ENCODE assay signal across 16 cellular contexts in genomic region chr9:89609426-89610006, GRCh38. TPM values are rescaled to one million over a fixed set of nuclear protein-coding genes. Genes with fewer than 3 reads are reported as not detected.
DNase-seq lines count a peak whose midpoint lies in the region; ATAC-seq and TF ChIP-seq lines count a peak whose summit lies in the region.
"Had no signal": no experiment of that assay in that cellular context is flagged by ENCODE, and none has a peak within 500 bp of the region (broad histone marks: within the 10 kb centered on the region; RNA-seq: fewer than 3 reads in every experiment).

No MANE protein-coding gene starts in this region.

- POLR2A ChIA-PET in activated naive CD8-positive, alpha-beta T cell treated with anti-CD3 and anti-CD28 coated beads, Interleukin-2, amount 10 ng/mL, durations not matched to agents 7 days and 5 days (lab: Charles Lee): interaction anchor here (0.5 to 1.1 kb wide), 2 partner anchors 75 to 134 kb away, joined by 4 read pairs; no protein-coding TSS in a partner anchor

- H3K27me3 ChIP-seq in RWPE2 (ENCODE audit: insufficient read depth, poor library complexity, severe bottlenecking): peaks cover 3% of the 10 kb centered on the region
- H3K27me3 ChIP-seq in upper lobe of right lung: no peaks in the 10 kb centered on the region

- DNase-seq in activated naive CD8-positive, alpha-beta T cell treated with anti-CD3 and anti-CD28 coated beads, Interleukin-2, amount 10 ng/mL, durations not matched to agents 7 days and 5 days: peak; percentile 5
- DNase-seq in activated naive CD8-positive, alpha-beta T cell treated with anti-CD3 and anti-CD28 coated beads for 36 hours: no peak
- DNase-seq in RWPE2 (ENCODE audit: low spot score) (peak; percentile 19), myocyte (ENCODE audit: low read depth) (peak; percentile 43), upper lobe of right lung (peak; percentile 10), cerebellum (ENCODE audit: low spot score) (no peak)
- DNase-seq in activated CD4-positive, alpha-beta T cell treated with anti-CD3 and anti-CD28 coated beads, Interleukin-2, amount 10 ng/mL, durations not matched to agents 24 days and 14 days: no peak
- DNase-seq: 8988T; AML-193; Caco-2; CD8-positive, alpha-beta memory T cell; DND-41; GF-D8 had no signal

- H3K4me3 Mint-ChIP-seq in activated naive CD8-positive, alpha-beta T cell treated with anti-CD3 and anti-CD28 coated beads, Interleukin-2, amount 10 ng/mL, durations not matched to agents 7 days and 5 days: no peak overlapping the region
- no peak overlapping the region for H3K4me3 Mint-ChIP-seq in activated naive CD8-positive, alpha-beta T cell treated with anti-CD3 and anti-CD28 coated beads for 36 hours
- no peak overlapping the region for H3K4me3 Mint-ChIP-seq in activated CD4-positive, alpha-beta T cell treated with anti-CD3 and anti-CD28 coated beads, Interleukin-2, amount 10 ng/mL, durations not matched to agents 24 days and 14 days
- H3K4me3 Mint-ChIP-seq: CD8-positive, alpha-beta memory T cell had no signal

- intact Hi-C loops in upper lobe of right lung (cut with DNase I): no loop called here
- intact Hi-C loops in activated CD4-positive, alpha-beta T cell treated with anti-CD3 and anti-CD28 coated beads, Interleukin-2, amount 10 ng/mL, durations not matched to agents 24 days and 14 days (cut with micrococcal nuclease): loop anchor here (5.0 kb wide), 1 partner anchor 187 kb away; no protein-coding TSS in a partner anchor

- no peak for TF ChIP-seq CTCF in RWPE2 (IDR thresholded peaks at IDR 0.05; ENCODE audit: poor library complexity, severe bottlenecking)
- no peak for TF ChIP-seq CTCF in upper lobe of right lung (IDR thresholded peaks at IDR 0.05)

- H3K27ac ChIP-seq in RWPE2 (ENCODE audit: poor library complexity, severe bottlenecking) (no peak overlapping the region), upper lobe of right lung (no peak overlapping the region)
- H3K27ac ChIP-seq: BLaER1, HL-60 had no signal

- H3K4me3 ChIP-seq in RWPE2 (ENCODE audit: severe bottlenecking): no peak overlapping the region
- no peak overlapping the region for H3K4me3 ChIP-seq in upper lobe of right lung
- H3K4me3 ChIP-seq: BLaER1 had no signal

- no peak overlapping the region for H3K27ac Mint-ChIP-seq in activated naive CD8-positive, alpha-beta T cell treated with anti-CD3 and anti-CD28 coated beads, Interleukin-2, amount 10 ng/mL, durations not matched to agents 7 days and 5 days
- no peak overlapping the region for H3K27ac Mint-ChIP-seq in activated naive CD8-positive, alpha-beta T cell treated with anti-CD3 and anti-CD28 coated beads for 36 hours
- no peak overlapping the region for H3K27ac Mint-ChIP-seq in activated CD4-positive, alpha-beta T cell treated with anti-CD3 and anti-CD28 coated beads, Interleukin-2, amount 10 ng/mL, durations not matched to agents 24 days and 14 days
- H3K27ac Mint-ChIP-seq: CD8-positive, alpha-beta memory T cell had no signal

- peaks cover 12% of the 10 kb centered on the region for H3K36me3 Mint-ChIP-seq in activated naive CD8-positive, alpha-beta T cell treated with anti-CD3 and anti-CD28 coated beads, Interleukin-2, amount 10 ng/mL, durations not matched to agents 7 days and 5 days
- no peaks in the 10 kb centered on the region for H3K36me3 Mint-ChIP-seq in activated naive CD8-positive, alpha-beta T cell treated with anti-CD3 and anti-CD28 coated beads for 36 hours
- H3K36me3 Mint-ChIP-seq in activated CD4-positive, alpha-beta T cell treated with anti-CD3 and anti-CD28 coated beads, Interleukin-2, amount 10 ng/mL, durations not matched to agents 24 days and 14 days (ENCODE audit: low read depth): peaks cover 21% of the 10 kb centered on the region
- H3K36me3 Mint-ChIP-seq: CD8-positive, alpha-beta memory T cell had no signal

- H3K4me1 ChIP-seq in RWPE2 (ENCODE audit: insufficient read depth, poor library complexity, severe bottlenecking) (peaks cover 9% of the 10 kb centered on the region), upper lobe of right lung (peaks cover 14% of the 10 kb centered on the region)

- peaks cover 18% of the 10 kb centered on the region for H3K4me1 Mint-ChIP-seq in activated naive CD8-positive, alpha-beta T cell treated with anti-CD3 and anti-CD28 coated beads, Interleukin-2, amount 10 ng/mL, durations not matched to agents 7 days and 5 days
- H3K4me1 Mint-ChIP-seq in activated naive CD8-positive, alpha-beta T cell treated with anti-CD3 and anti-CD28 coated beads for 36 hours: peaks cover 28% of the 10 kb centered on the region
- H3K4me1 Mint-ChIP-seq in activated CD4-positive, alpha-beta T cell treated with anti-CD3 and anti-CD28 coated beads, Interleukin-2, amount 10 ng/mL, durations not matched to agents 24 days and 14 days: peaks cover 37% of the 10 kb centered on the region

- no peaks in the 10 kb centered on the region for H3K36me3 ChIP-seq in RWPE2 (ENCODE audit: low read depth)
- no peaks in the 10 kb centered on the region for H3K36me3 ChIP-seq in upper lobe of right lung
- H3K36me3 ChIP-seq: BLaER1 had no signal

- H3K9me3 ChIP-seq in RWPE2 (ENCODE audit: severe bottlenecking) (no peaks in the 10 kb centered on the region), upper lobe of right lung (no peaks in the 10 kb centered on the region)
- H3K9me3 ChIP-seq: Caco-2 had no signal

- peaks cover 2% of the 10 kb centered on the region for H3K9me3 Mint-ChIP-seq in activated naive CD8-positive, alpha-beta T cell treated with anti-CD3 and anti-CD28 coated beads, Interleukin-2, amount 10 ng/mL, durations not matched to agents 7 days and 5 days
- H3K9me3 Mint-ChIP-seq in activated naive CD8-positive, alpha-beta T cell treated with anti-CD3 and anti-CD28 coated beads for 36 hours: peaks cover 5% of the 10 kb centered on the region
- no peaks in the 10 kb centered on the region for H3K9me3 Mint-ChIP-seq in activated CD4-positive, alpha-beta T cell treated with anti-CD3 and anti-CD28 coated beads, Interleukin-2, amount 10 ng/mL, durations not matched to agents 24 days and 14 days
- H3K9me3 Mint-ChIP-seq: CD8-positive, alpha-beta memory T cell had no signal

- ATAC-seq in activated naive CD8-positive, alpha-beta T cell treated with anti-CD3 and anti-CD28 coated beads, Interleukin-2, amount 10 ng/mL, durations not matched to agents 7 days and 5 days (ENCODE audit: low read depth): no peak
- ATAC-seq in RWPE2 (ENCODE audit: low read depth): no peak
- ATAC-seq in upper lobe of right lung: no peak
- ATAC-seq in GM19328 (IDR thresholded peaks at IDR 0.05; ENCODE audit: unreplicated experiment): no peak

- peaks cover 35% of the 10 kb centered on the region for H3K27me3 Mint-ChIP-seq in activated naive CD8-positive, alpha-beta T cell treated with anti-CD3 and anti-CD28 coated beads, Interleukin-2, amount 10 ng/mL, durations not matched to agents 7 days and 5 days
- H3K27me3 Mint-ChIP-seq in activated naive CD8-positive, alpha-beta T cell treated with anti-CD3 and anti-CD28 coated beads for 36 hours: peaks cover 4% of the 10 kb centered on the region
- H3K27me3 Mint-ChIP-seq in activated CD4-positive, alpha-beta T cell treated with anti-CD3 and anti-CD28 coated beads, Interleukin-2, amount 10 ng/mL, durations not matched to agents 24 days and 14 days: peaks cover 22% of the 10 kb centered on the region

RNA-seq across cellular contexts. Expression of gene GADD45G, which starts 4.7 kb away (rescaled TPM):
- 10 to 100 TPM in 1 of 2 experiments, 1 to 10 TPM in 1; 8.9 to 10.1 TPM for total RNA-seq in activated naive CD8-positive, alpha-beta T cell treated with anti-CD3 and anti-CD28 coated beads, Interleukin-2, amount 10 ng/mL, durations not matched to agents 7 days and 5 days
- total RNA-seq in activated naive CD8-positive, alpha-beta T cell treated with anti-CD3 and anti-CD28 coated beads for 36 hours: 1 to 10 TPM; 1.4 to 1.8 TPM
- 24.1 and 81.1 TPM in 2 replicates for total RNA-seq in myocyte
- polyA plus RNA-seq in myocyte (2012): 42.4 TPM
- 19.8 TPM for total RNA-seq in upper lobe of right lung
- 19.8 and 20.0 TPM in 2 replicates for total RNA-seq in activated CD4-positive, alpha-beta T cell treated with anti-CD3 and anti-CD28 coated beads, Interleukin-2, amount 10 ng/mL, durations not matched to agents 24 days and 14 days
- total RNA-seq in cerebellum: 6.9 TPM

Comparison
In these comparisons a context has a peak if more than half of its experiments do, and no peak if none do; other contexts are left out.
1. DNase-seq: peak in activated naive CD8-positive, alpha-beta T cell treated with anti-CD3 and anti-CD28 coated beads, Interleukin-2, amount 10 ng/mL, durations not matched to agents 7 days and 5 days (single experiment), RWPE2 (single experiment), myocyte (single experiment) and upper lobe of right lung (single experiment); none in activated naive CD8-positive, alpha-beta T cell treated with anti-CD3 and anti-CD28 coated beads for 36 hours (single experiment), activated CD4-positive, alpha-beta T cell treated with anti-CD3 and anti-CD28 coated beads, Interleukin-2, amount 10 ng/mL, durations not matched to agents 24 days and 14 days (single experiment) and cerebellum (single experiment).